ENCODE assay signal across 1 cellular context in the genomic region with DNA sequence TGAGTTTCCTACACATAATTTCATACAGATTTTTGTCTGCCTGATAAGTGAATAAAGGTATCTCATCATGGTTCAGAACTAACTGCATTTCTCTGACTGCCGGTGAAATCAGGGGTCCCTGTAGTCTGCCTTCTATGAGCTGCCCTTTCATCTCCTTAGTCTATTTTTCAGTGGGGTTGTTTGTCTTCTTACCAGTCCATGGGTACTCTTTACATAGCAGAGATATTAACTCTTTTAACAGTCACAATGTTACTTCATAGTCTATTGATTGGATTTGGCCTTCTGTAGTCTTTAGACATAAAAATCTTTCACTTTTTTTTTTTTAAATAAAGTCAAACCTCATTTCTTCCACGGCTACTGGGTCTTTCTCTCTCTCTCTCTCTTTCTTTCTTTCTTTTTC.
A peak's percentile ranks its signal among the peaks of the same experiment; 100 is the strongest.
TF ChIP-seq lines count a peak whose summit lies in the region.

No MANE protein-coding gene starts in this region.

TF ChIP-seq in HepG2, 621 proteins besides CTCF, POLR2A, EP300 and RAD21:
- TF ChIP-seq, protein P1, sequence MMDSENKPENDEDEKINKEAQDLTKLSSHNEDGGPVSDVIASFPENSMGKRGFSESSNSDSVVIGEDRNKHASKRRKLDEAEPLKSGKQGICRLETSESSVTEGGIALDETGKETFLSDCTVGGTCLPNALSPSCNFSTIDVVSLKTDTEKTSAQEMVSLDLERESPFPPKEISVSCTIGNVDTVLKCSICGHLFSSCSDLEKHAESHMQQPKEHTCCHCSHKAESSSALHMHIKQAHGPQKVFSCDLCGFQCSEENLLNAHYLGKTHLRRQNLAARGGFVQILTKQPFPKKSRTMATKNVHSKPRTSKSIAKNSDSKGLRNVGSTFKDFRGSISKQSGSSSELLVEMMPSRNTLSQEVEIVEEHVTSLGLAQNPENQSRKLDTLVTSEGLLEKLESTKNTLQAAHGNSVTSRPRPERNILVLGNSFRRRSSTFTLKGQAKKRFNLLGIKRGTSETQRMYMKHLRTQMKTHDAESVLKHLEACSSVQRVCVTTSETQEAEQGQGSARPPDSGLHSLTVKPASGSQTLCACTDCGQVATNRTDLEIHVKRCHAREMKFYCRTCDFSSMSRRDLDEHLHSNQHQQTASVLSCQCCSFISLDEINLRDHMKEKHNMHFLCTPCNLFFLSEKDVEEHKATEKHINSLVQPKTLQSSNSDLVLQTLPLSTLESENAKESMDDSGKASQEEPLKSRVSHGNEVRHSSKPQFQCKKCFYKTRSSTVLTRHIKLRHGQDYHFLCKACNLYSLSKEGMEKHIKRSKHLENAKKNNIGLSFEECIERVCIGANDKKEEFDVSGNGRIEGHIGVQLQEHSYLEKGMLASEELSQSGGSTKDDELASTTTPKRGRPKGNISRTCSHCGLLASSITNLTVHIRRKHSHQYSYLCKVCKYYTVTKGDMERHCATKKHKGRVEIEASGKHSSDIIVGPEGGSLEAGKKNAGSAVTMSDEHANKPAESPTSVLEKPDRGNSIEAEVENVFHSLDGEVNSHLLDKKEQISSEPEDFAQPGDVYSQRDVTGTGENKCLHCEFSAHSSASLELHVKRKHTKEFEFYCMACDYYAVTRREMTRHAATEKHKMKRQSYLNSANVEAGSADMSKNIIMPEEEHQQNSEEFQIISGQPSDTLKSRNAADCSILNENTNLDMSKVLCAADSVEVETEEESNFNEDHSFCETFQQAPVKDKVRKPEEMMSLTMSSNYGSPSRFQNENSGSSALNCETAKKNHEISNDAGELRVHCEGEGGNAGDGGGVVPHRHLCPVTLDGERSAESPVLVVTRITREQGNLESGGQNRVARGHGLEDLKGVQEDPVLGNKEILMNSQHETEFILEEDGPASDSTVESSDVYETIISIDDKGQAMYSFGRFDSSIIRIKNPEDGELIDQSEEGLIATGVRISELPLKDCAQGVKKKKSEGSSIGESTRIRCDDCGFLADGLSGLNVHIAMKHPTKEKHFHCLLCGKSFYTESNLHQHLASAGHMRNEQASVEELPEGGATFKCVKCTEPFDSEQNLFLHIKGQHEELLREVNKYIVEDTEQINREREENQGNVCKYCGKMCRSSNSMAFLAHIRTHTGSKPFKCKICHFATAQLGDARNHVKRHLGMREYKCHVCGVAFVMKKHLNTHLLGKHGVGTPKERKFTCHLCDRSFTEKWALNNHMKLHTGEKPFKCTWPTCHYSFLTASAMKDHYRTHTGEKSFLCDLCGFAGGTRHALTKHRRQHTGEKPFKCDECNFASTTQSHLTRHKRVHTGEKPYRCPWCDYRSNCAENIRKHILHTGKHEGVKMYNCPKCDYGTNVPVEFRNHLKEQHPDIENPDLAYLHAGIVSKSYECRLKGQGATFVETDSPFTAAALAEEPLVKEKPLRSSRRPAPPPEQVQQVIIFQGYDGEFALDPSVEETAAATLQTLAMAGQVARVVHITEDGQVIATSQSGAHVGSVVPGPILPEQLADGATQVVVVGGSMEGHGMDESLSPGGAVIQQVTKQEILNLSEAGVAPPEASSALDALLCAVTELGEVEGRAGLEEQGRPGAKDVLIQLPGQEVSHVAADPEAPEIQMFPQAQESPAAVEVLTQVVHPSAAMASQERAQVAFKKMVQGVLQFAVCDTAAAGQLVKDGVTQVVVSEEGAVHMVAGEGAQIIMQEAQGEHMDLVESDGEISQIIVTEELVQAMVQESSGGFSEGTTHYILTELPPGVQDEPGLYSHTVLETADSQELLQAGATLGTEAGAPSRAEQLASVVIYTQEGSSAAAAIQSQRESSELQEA (CRISPR knock-in tag; IDR thresholded peaks at IDR 0.05; ENCODE audit: not compliant biosample characterization), result no peak
- TF ChIP-seq ZNF792 (CRISPR knock-in tag; IDR thresholded peaks at IDR 0.05) (no peak), GATAD2A (CRISPR knock-in tag; IDR thresholded peaks at IDR 0.05) (peak; percentile 32; the same call in 1 of the 2 replicates), NR2F6 (IDR thresholded peaks at IDR 0.05) (peak; percentile 29; the same call in 1 of the 2 replicates), NR2F6 (CRISPR knock-in tag; IDR thresholded peaks at IDR 0.05) (no peak), ZNF652 (CRISPR knock-in tag; IDR thresholded peaks at IDR 0.05; ENCODE audit: borderline replicate concordance, low read depth) (peak; percentile 79; the same call in 1 of the 2 replicates)
- TF ChIP-seq, protein P2, sequence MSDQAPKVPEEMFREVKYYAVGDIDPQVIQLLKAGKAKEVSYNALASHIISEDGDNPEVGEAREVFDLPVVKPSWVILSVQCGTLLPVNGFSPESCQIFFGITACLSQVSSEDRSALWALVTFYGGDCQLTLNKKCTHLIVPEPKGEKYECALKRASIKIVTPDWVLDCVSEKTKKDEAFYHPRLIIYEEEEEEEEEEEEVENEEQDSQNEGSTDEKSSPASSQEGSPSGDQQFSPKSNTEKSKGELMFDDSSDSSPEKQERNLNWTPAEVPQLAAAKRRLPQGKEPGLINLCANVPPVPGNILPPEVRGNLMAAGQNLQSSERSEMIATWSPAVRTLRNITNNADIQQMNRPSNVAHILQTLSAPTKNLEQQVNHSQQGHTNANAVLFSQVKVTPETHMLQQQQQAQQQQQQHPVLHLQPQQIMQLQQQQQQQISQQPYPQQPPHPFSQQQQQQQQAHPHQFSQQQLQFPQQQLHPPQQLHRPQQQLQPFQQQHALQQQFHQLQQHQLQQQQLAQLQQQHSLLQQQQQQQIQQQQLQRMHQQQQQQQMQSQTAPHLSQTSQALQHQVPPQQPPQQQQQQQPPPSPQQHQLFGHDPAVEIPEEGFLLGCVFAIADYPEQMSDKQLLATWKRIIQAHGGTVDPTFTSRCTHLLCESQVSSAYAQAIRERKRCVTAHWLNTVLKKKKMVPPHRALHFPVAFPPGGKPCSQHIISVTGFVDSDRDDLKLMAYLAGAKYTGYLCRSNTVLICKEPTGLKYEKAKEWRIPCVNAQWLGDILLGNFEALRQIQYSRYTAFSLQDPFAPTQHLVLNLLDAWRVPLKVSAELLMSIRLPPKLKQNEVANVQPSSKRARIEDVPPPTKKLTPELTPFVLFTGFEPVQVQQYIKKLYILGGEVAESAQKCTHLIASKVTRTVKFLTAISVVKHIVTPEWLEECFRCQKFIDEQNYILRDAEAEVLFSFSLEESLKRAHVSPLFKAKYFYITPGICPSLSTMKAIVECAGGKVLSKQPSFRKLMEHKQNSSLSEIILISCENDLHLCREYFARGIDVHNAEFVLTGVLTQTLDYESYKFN (CRISPR knock-in tag; conservative IDR thresholded peaks at IDR 0.05), result peak; percentile 60
